8 cellular contexts compared by ENCODE assay signal in the genomic region with DNA sequence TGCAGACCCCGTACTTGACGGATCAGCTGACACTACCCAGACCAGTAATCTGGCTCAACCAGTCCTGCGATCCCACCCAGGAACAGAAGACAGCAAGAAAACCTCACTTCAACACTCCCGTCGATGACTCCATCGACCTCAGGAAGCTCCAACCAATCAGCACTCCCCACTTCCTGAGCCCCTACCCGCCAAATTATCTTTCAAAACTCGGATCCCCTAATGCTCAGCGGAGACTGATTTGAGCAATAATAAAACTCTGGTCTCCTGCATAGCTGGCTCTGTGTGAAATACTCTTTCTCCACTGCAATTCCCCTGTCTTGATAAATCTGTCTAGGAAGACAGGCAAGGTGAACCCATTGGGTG.
DNase-seq lines count a peak whose midpoint lies in the region; ATAC-seq and TF ChIP-seq lines count a peak whose summit lies in the region.

No MANE protein-coding gene starts in this region.

- H3K4me2 ChIP-seq in Loucy (ENCODE audit: low read depth, low read length, poor library complexity, severe bottlenecking) = peak overlapping the region; percentile 99

- H3K4me3 ChIP-seq in Loucy (ENCODE audit: low read length, poor library complexity, severe bottlenecking) = peak overlapping the region; percentile 89
- H3K4me3 ChIP-seq in astrocyte of the cerebellum (ENCODE audit: low read depth, low read length) = peak overlapping the region; percentile 75
- peak overlapping the region; percentile 26 for H3K4me3 ChIP-seq in mucosa of stomach (ENCODE audit: low read length)

- H3F3A ChIP-seq in Loucy (ENCODE audit: low read depth) = peaks cover 15% of the 10 kb centered on the region

- H3K9me2 ChIP-seq in Loucy (replicated peaks; ENCODE audit: low read depth, low read length) = no peaks in the 10 kb centered on the region

- H4K20me1 ChIP-seq in Loucy (ENCODE audit: insufficient read depth, low read length, poor library complexity, severe bottlenecking) = peaks cover 3% of the 10 kb centered on the region

- no peak overlapping the region for H2AFZ ChIP-seq in Loucy (ENCODE audit: low read length)

- H3K4me1 ChIP-seq in Loucy (ENCODE audit: insufficient read depth, low read length, poor library complexity, severe bottlenecking) (peaks cover 60% of the 10 kb centered on the region), mucosa of stomach (ENCODE audit: control insufficient read depth, insufficient read depth, low read length) (peaks cover 62% of the 10 kb centered on the region)

- in situ Hi-C loops in astrocyte of the cerebellum (cut with HindIII; ENCODE audit: low sequenced_read_pairs) = no loop called here

- TF ChIP-seq CTCF in C4-2B (conservative IDR thresholded peaks at IDR 0.05) (no peak), Loucy (conservative IDR thresholded peaks at IDR 0.05; ENCODE audit: low read length) (no peak), astrocyte of the cerebellum (IDR thresholded peaks at IDR 0.05; ENCODE audit: low read depth, low read length, missing control alignments) (no peak)

- ATAC-seq in HG03469 (IDR thresholded peaks at IDR 0.05; ENCODE audit: unreplicated experiment) = no peak

- DNase-seq in astrocyte of the cerebellum (ENCODE audit: low read depth) = no peak
- no peak for DNase-seq in DMS153 treated with DMSO at 0.1 percent for 48 hours (lab: John Stamatoyannopoulos, UW; ENCODE audit: unreplicated experiment)
- DNase-seq in stimulated activated naive CD4-positive, alpha-beta T cell treated with Interleukin-2 at 50 U/mL for 16 hours (lab: John Stamatoyannopoulos, UW) = no peak
- DNase-seq in activated CD4-positive, CD25-positive, alpha-beta regulatory T cell (lab: John Stamatoyannopoulos, UW) = no peak

- no peaks in the 10 kb centered on the region for H3K27me3 ChIP-seq in Loucy (ENCODE audit: insufficient read depth, low read length, poor library complexity, severe bottlenecking)
- no peaks in the 10 kb centered on the region for H3K27me3 ChIP-seq in mucosa of stomach (ENCODE audit: control insufficient read depth, insufficient read depth, low read length)

- H3K36me3 ChIP-seq in Loucy (ENCODE audit: insufficient read depth, low read length) = no peaks in the 10 kb centered on the region
- no peaks in the 10 kb centered on the region for H3K36me3 ChIP-seq in mucosa of stomach (ENCODE audit: control insufficient read depth, insufficient read depth, low read length)

- H3K27ac ChIP-seq in C4-2B = peak overlapping the region; percentile 90

- peaks cover 47% of the 10 kb centered on the region for H3K79me2 ChIP-seq in Loucy (ENCODE audit: insufficient read depth, low read length)

- H3K9ac ChIP-seq in Loucy (ENCODE audit: low read depth, low read length, poor library complexity, severe bottlenecking) (peak overlapping the region; percentile 100), mucosa of stomach (ENCODE audit: low read length) (peak overlapping the region; percentile 93)

- H3K9me3 ChIP-seq in Loucy (ENCODE audit: insufficient read depth, low read depth, low read length) (no peaks in the 10 kb centered on the region), mucosa of stomach (ENCODE audit: control insufficient read depth, low read length) (no peaks in the 10 kb centered on the region)

Comparison
In these comparisons a context has a peak if more than half of its experiments do, and no peak if none do; other contexts are left out.
1. H3K4me3 ChIP-seq: peak in every context shown above with its lines; median percentile 89 in Loucy; 75 in astrocyte of the cerebellum; 26 in mucosa of stomach.